15 cellular contexts compared by ENCODE assay signal in the genomic region with DNA sequence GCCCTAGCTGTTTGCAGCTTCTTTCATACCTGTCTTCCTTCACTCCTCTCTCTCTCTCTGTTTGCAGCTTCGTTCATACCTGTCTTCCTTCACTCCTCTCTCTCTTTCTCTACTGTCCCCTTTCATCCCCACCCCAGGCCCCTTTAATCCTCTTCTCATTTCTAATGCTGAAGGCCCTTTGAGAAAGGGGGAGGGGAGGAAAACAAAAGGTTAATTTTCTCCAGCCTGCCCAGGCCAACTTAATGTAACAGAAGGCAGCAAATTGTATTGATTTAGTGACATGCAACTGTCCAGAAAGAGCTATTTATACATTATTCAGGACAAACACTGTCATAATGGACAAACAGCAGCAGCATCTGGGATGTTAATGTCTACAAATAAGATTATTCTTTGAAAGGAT.
"Had no signal": no experiment of that assay in that cellular context is flagged by ENCODE, and none has a peak within 500 bp of the region (broad histone marks: within the 10 kb centered on the region; RNA-seq: fewer than 3 reads in every experiment).

No MANE protein-coding gene starts in this region.

- DNase-seq: activated CD4-positive, CD25-positive, alpha-beta regulatory T cell treated with anti-CD3 and anti-CD28 coated beads, Interleukin-2, amount 50 U/mL, for 72 hours; activated effector memory CD4-positive, alpha-beta T cell treated with anti-CD3 and anti-CD28 coated beads, Interleukin-2, amount 50 U/mL, for 16 hours; activated naive CD4-positive, alpha-beta T cell treated with anti-CD3 and anti-CD28 coated beads, Interleukin-2, amount 50 U/mL, for 16 hours; activated T-cell treated with anti-CD3 and anti-CD28 coated beads, Interleukin-2, amount 50 U/mL, for 72 hours; aorta; brain microvascular endothelial cell; central memory CD4-positive, alpha-beta T cell; foreskin keratinocyte; kidney glomerular epithelial cell; left ventricle myocardium inferior; mammary epithelial cell; midbrain; stimulated activated CD4-positive, alpha-beta T cell treated with anti-CD3 and anti-CD28 coated beads, Interleukin-12 subunit alpha, Interleukin-12 subunit beta, amount 100 ng/mL, for 4 hours; stimulated activated CD4-positive, alpha-beta T cell treated with anti-CD3 and anti-CD28 coated beads, Interleukin-1b, Interleukin-23, amount 100 ng/mL, for 48 hours; uterus had no signal

- ATAC-seq: activated T-cell treated with anti-CD3 and anti-CD28 coated beads, Interleukin-2, amount 50 U/mL, for 72 hours; foreskin keratinocyte had no signal
